Comparison of ENCODE assay signal across 8 cellular contexts in genomic region chr17:29614345-29615047, GRCh38. TPM values are rescaled to one million over a fixed set of nuclear protein-coding genes. Genes with fewer than 3 reads are reported as not detected.
DNase-seq lines count a peak whose midpoint lies in the region; ATAC-seq lines count a peak whose summit lies in the region.

No MANE protein-coding gene starts in this region.

- H3K27ac Mint-ChIP-seq in activated CD8-positive, alpha-beta memory T cell treated with anti-CD3 and anti-CD28 coated beads, Interleukin-2, amount 10 ng/mL, durations not matched to agents 7 days and 5 days = peak overlapping the region; percentile 95
- H3K27ac Mint-ChIP-seq in activated T-helper 2 cell treated with anti-CD3 and anti-CD28 coated beads, Interferon-gamma antibody, Interleukin-2, Interleukin-4, amounts not matched to agents 10 μg/mL and 5 μg/mL and 100 μg/mL, durations not matched to agents 14 hours and 24 hours and 36 hours = peak overlapping the region; percentile 58
- no peak overlapping the region for H3K27ac Mint-ChIP-seq in stimulated activated naive CD8-positive, alpha-beta T cell treated with anti-CD3 and anti-CD28 coated beads, Interleukin-15, amount 100 ng/mL, for 72 hours

- DNase-seq in activated CD8-positive, alpha-beta memory T cell treated with anti-CD3 and anti-CD28 coated beads, Interleukin-2, amount 10 ng/mL, durations not matched to agents 7 days and 5 days = no peak
- DNase-seq in activated CD8-positive, alpha-beta memory T cell treated with anti-CD3 and anti-CD28 coated beads, Interleukin-2, amount 50 U/mL, for 48 hours = no peak
- no peak for DNase-seq in activated T-helper 2 cell treated with anti-CD3 and anti-CD28 coated beads, Interferon-gamma antibody, Interleukin-2, Interleukin-4, amounts not matched to agents 10 μg/mL and 5 μg/mL and 100 μg/mL, durations not matched to agents 14 hours and 24 hours and 36 hours (ENCODE audit: low spot score)
- DNase-seq in islet precursor cell (peak; percentile 65), NCI-H748 treated with DMSO at 0.1 percent for 48 hours (lab: John Stamatoyannopoulos, UW) (no peak), LoVo (ENCODE audit: low spot score) (no peak)
- no peak for DNase-seq in stimulated activated naive CD8-positive, alpha-beta T cell treated with anti-CD3 and anti-CD28 coated beads, Interleukin-15, amount 100 ng/mL, for 72 hours

- no peaks in the 10 kb centered on the region for H3K36me3 Mint-ChIP-seq in activated CD8-positive, alpha-beta memory T cell treated with anti-CD3 and anti-CD28 coated beads, Interleukin-2, amount 10 ng/mL, durations not matched to agents 7 days and 5 days
- no peaks in the 10 kb centered on the region for H3K36me3 Mint-ChIP-seq in activated T-helper 2 cell treated with anti-CD3 and anti-CD28 coated beads, Interferon-gamma antibody, Interleukin-2, Interleukin-4, amounts not matched to agents 10 μg/mL and 5 μg/mL and 100 μg/mL, durations not matched to agents 14 hours and 24 hours and 36 hours (ENCODE audit: low read depth)

- intact Hi-C loops in activated T-helper 2 cell treated with anti-CD3 and anti-CD28 coated beads, Interferon-gamma antibody, Interleukin-2, Interleukin-4, amounts not matched to agents 10 μg/mL and 5 μg/mL and 100 μg/mL, durations not matched to agents 14 hours and 24 hours and 36 hours (cut with micrococcal nuclease) = loop anchor here (1.0 to 5.0 kb wide), 3 partner anchors 34 to 318 kb away; partner anchors contain the start of gene SSH2

- CTCF ChIA-PET in activated CD8-positive, alpha-beta memory T cell treated with anti-CD3 and anti-CD28 coated beads, Interleukin-2, amount 10 ng/mL, durations not matched to agents 7 days and 5 days (lab: Charles Lee) = interaction anchor here (0.6 to 24.4 kb wide), 13 partner anchors 9 to 490 kb away, joined by 3 to 458 read pairs (median 5); partner anchors contain the start of genes ABHD15, ANKRD13B, SSH2 and TP53I13

- no peaks in the 10 kb centered on the region for H3K9me3 Mint-ChIP-seq in activated CD8-positive, alpha-beta memory T cell treated with anti-CD3 and anti-CD28 coated beads, Interleukin-2, amount 10 ng/mL, durations not matched to agents 7 days and 5 days (ENCODE audit: low read depth)
- no peaks in the 10 kb centered on the region for H3K9me3 Mint-ChIP-seq in activated T-helper 2 cell treated with anti-CD3 and anti-CD28 coated beads, Interferon-gamma antibody, Interleukin-2, Interleukin-4, amounts not matched to agents 10 μg/mL and 5 μg/mL and 100 μg/mL, durations not matched to agents 14 hours and 24 hours and 36 hours
- no peaks in the 10 kb centered on the region for H3K9me3 Mint-ChIP-seq in stimulated activated naive CD8-positive, alpha-beta T cell treated with anti-CD3 and anti-CD28 coated beads, Interleukin-15, amount 100 ng/mL, for 72 hours

- H3K4me1 Mint-ChIP-seq in activated CD8-positive, alpha-beta memory T cell treated with anti-CD3 and anti-CD28 coated beads, Interleukin-2, amount 10 ng/mL, durations not matched to agents 7 days and 5 days = peaks cover 44% of the 10 kb centered on the region
- peaks cover 39% of the 10 kb centered on the region for H3K4me1 Mint-ChIP-seq in activated T-helper 2 cell treated with anti-CD3 and anti-CD28 coated beads, Interferon-gamma antibody, Interleukin-2, Interleukin-4, amounts not matched to agents 10 μg/mL and 5 μg/mL and 100 μg/mL, durations not matched to agents 14 hours and 24 hours and 36 hours (ENCODE audit: low read depth)
- H3K4me1 Mint-ChIP-seq in stimulated activated naive CD8-positive, alpha-beta T cell treated with anti-CD3 and anti-CD28 coated beads, Interleukin-15, amount 100 ng/mL, for 72 hours = peaks cover 61% of the 10 kb centered on the region

- H3K27me3 Mint-ChIP-seq in activated CD8-positive, alpha-beta memory T cell treated with anti-CD3 and anti-CD28 coated beads, Interleukin-2, amount 10 ng/mL, durations not matched to agents 7 days and 5 days = peaks cover 3% of the 10 kb centered on the region
- no peaks in the 10 kb centered on the region for H3K27me3 Mint-ChIP-seq in activated T-helper 2 cell treated with anti-CD3 and anti-CD28 coated beads, Interferon-gamma antibody, Interleukin-2, Interleukin-4, amounts not matched to agents 10 μg/mL and 5 μg/mL and 100 μg/mL, durations not matched to agents 14 hours and 24 hours and 36 hours (ENCODE audit: low read depth)
- peaks cover 5% of the 10 kb centered on the region for H3K27me3 Mint-ChIP-seq in stimulated activated naive CD8-positive, alpha-beta T cell treated with anti-CD3 and anti-CD28 coated beads, Interleukin-15, amount 100 ng/mL, for 72 hours

- peak overlapping the region; percentile 80 for H3K4me3 Mint-ChIP-seq in activated CD8-positive, alpha-beta memory T cell treated with anti-CD3 and anti-CD28 coated beads, Interleukin-2, amount 10 ng/mL, durations not matched to agents 7 days and 5 days
- H3K4me3 Mint-ChIP-seq in activated T-helper 2 cell treated with anti-CD3 and anti-CD28 coated beads, Interferon-gamma antibody, Interleukin-2, Interleukin-4, amounts not matched to agents 10 μg/mL and 5 μg/mL and 100 μg/mL, durations not matched to agents 14 hours and 24 hours and 36 hours (ENCODE audit: low read depth) = peak overlapping the region; percentile 74
- H3K4me3 Mint-ChIP-seq in stimulated activated naive CD8-positive, alpha-beta T cell treated with anti-CD3 and anti-CD28 coated beads, Interleukin-15, amount 100 ng/mL, for 72 hours = peak overlapping the region; percentile 85 to 93

- ATAC-seq in activated CD8-positive, alpha-beta memory T cell treated with anti-CD3 and anti-CD28 coated beads, Interleukin-2, amount 10 ng/mL, durations not matched to agents 7 days and 5 days = no peak
- no peak for ATAC-seq in stimulated activated naive CD8-positive, alpha-beta T cell treated with anti-CD3 and anti-CD28 coated beads, Interleukin-15, amount 100 ng/mL, for 72 hours
- ATAC-seq in HG02981 (IDR thresholded peaks at IDR 0.05; ENCODE audit: unreplicated experiment) = no peak

RNA-seq across cellular contexts. Expression of gene CORO6, which starts 8.2 kb away (rescaled TPM):
- total RNA-seq in activated CD8-positive, alpha-beta memory T cell treated with anti-CD3 and anti-CD28 coated beads, Interleukin-2, amount 10 ng/mL, durations not matched to agents 7 days and 5 days = 1 to 10 TPM; 2.7 to 7.0 TPM
- 3.1 and 3.8 TPM in 2 replicates for total RNA-seq in activated T-helper 2 cell treated with anti-CD3 and anti-CD28 coated beads, Interferon-gamma antibody, Interleukin-2, Interleukin-4, amounts not matched to agents 10 μg/mL and 5 μg/mL and 100 μg/mL, durations not matched to agents 14 hours and 24 hours and 36 hours

RNA-seq across cellular contexts. Expression of gene ANKRD13B, which starts 21.6 kb away (rescaled TPM):
- 10 to 100 TPM; 15.6 to 20.1 TPM for total RNA-seq in activated CD8-positive, alpha-beta memory T cell treated with anti-CD3 and anti-CD28 coated beads, Interleukin-2, amount 10 ng/mL, durations not matched to agents 7 days and 5 days
- 34.1 and 41.6 TPM in 2 replicates for total RNA-seq in activated T-helper 2 cell treated with anti-CD3 and anti-CD28 coated beads, Interferon-gamma antibody, Interleukin-2, Interleukin-4, amounts not matched to agents 10 μg/mL and 5 μg/mL and 100 μg/mL, durations not matched to agents 14 hours and 24 hours and 36 hours

RNA-seq across cellular contexts. Expression of gene GIT1, which starts 25.0 kb away (rescaled TPM):
- total RNA-seq in activated CD8-positive, alpha-beta memory T cell treated with anti-CD3 and anti-CD28 coated beads, Interleukin-2, amount 10 ng/mL, durations not matched to agents 7 days and 5 days = 10 to 100 TPM; 69.5 to 79.5 TPM
- total RNA-seq in activated T-helper 2 cell treated with anti-CD3 and anti-CD28 coated beads, Interferon-gamma antibody, Interleukin-2, Interleukin-4, amounts not matched to agents 10 μg/mL and 5 μg/mL and 100 μg/mL, durations not matched to agents 14 hours and 24 hours and 36 hours = 67.3 and 72.4 TPM in 2 replicates

RNA-seq across cellular contexts. Expression of gene TP53I13, which starts 46.0 kb away (rescaled TPM):
- 100 to 1,000 TPM in 1 of 2 experiments, 10 to 100 TPM in 1; 97.0 to 131 TPM for total RNA-seq in activated CD8-positive, alpha-beta memory T cell treated with anti-CD3 and anti-CD28 coated beads, Interleukin-2, amount 10 ng/mL, durations not matched to agents 7 days and 5 days
- 78.2 and 84.8 TPM in 2 replicates for total RNA-seq in activated T-helper 2 cell treated with anti-CD3 and anti-CD28 coated beads, Interferon-gamma antibody, Interleukin-2, Interleukin-4, amounts not matched to agents 10 μg/mL and 5 μg/mL and 100 μg/mL, durations not matched to agents 14 hours and 24 hours and 36 hours

RNA-seq across cellular contexts. Expression of gene ABHD15, which starts 47.7 kb away (rescaled TPM):
- total RNA-seq in activated CD8-positive, alpha-beta memory T cell treated with anti-CD3 and anti-CD28 coated beads, Interleukin-2, amount 10 ng/mL, durations not matched to agents 7 days and 5 days = 10 to 100 TPM; 20.0 to 20.3 TPM
- total RNA-seq in activated T-helper 2 cell treated with anti-CD3 and anti-CD28 coated beads, Interferon-gamma antibody, Interleukin-2, Interleukin-4, amounts not matched to agents 10 μg/mL and 5 μg/mL and 100 μg/mL, durations not matched to agents 14 hours and 24 hours and 36 hours = 19.5 and 20.2 TPM in 2 replicates

Comparison
In these comparisons a context has a peak if more than half of its experiments do, and no peak if none do; other contexts are left out.
1. H3K27ac Mint-ChIP-seq: peak in activated CD8-positive, alpha-beta memory T cell treated with anti-CD3 and anti-CD28 coated beads, Interleukin-2, amount 10 ng/mL, durations not matched to agents 7 days and 5 days (single experiment) and activated T-helper 2 cell treated with anti-CD3 and anti-CD28 coated beads, Interferon-gamma antibody, Interleukin-2, Interleukin-4, amounts not matched to agents 10 μg/mL and 5 μg/mL and 100 μg/mL, durations not matched to agents 14 hours and 24 hours and 36 hours (single experiment); none in stimulated activated naive CD8-positive, alpha-beta T cell treated with anti-CD3 and anti-CD28 coated beads, Interleukin-15, amount 100 ng/mL, for 72 hours (0 of 2).
2. Peak in every context shown above with its lines, with median percentiles within 50 percentile points of each other: H3K4me3 Mint-ChIP-seq.